ENCODE assay signal across 8 cellular contexts in the genomic region with DNA sequence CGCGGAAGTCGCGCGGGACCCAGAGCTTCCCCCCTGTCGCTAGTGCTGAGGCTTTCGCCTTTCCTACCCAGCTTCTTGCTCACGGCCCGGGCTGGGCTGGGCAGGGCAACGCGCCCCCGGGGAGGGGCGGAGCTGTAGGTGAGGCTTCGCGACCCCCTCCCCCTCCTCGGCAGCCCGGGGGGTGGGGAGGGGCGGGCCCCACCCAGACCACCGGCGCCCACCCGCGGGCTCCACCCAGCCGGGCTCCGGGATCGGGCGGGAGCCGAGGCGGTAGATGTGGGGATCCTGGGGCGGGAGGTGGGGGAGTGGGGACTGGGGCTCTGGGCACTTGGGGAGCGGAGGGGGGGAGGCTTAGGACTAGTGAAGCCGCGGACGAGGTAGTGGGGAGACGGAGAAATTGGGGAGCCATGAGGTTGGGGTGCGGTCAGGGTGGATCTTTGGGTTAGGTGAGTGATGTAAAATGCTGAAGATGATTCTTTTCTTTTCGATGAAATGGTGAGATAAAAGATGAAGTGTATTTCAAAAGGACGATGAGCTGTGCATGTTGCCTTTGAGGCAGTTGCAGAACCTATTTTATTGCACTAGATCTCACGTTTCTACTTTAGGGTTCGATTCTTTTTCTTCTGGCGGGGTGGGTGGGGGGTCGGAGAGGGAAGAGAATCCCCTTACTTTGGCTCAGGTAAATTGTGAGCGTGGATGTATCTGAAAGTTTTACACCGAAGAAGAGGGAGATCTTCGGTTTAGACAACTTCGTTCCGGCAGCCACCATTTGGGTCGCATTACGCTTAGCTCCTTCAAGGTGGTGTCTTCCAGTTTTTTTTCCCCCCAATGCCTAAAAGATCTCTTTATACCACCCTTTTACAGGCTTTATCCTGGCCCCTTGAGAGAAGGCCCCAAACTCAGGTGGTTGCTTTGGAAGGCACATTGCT. TPM values are rescaled to one million over a fixed set of nuclear protein-coding genes. Genes with fewer than 3 reads are reported as not detected.
A peak's percentile ranks its signal among the peaks of the same experiment; 100 is the strongest.
DNase-seq lines count a peak whose midpoint lies in the region; ATAC-seq and TF ChIP-seq lines count a peak whose summit lies in the region.

No MANE protein-coding gene starts in this region.

- peak overlapping the region; percentile 91 for H3K27ac Mint-ChIP-seq in stimulated activated naive CD8-positive, alpha-beta T cell treated with anti-CD3 and anti-CD28 coated beads, Interleukin-15, Interleukin-2, amounts not matched to agents 100 ng/mL and 50 ng/mL, for 24 hours

- H3K4me1 Mint-ChIP-seq in stimulated activated naive CD8-positive, alpha-beta T cell treated with anti-CD3 and anti-CD28 coated beads, Interleukin-15, Interleukin-2, amounts not matched to agents 100 ng/mL and 50 ng/mL, for 24 hours (ENCODE audit: low read depth) = peaks cover 41% of the 10 kb centered on the region

- peaks cover 10 to 62% of the 10 kb centered on the region in 2 donors for H3K4me1 ChIP-seq in left lung

- no peaks in the 10 kb centered on the region for H3K27me3 Mint-ChIP-seq in stimulated activated naive CD8-positive, alpha-beta T cell treated with anti-CD3 and anti-CD28 coated beads, Interleukin-15, Interleukin-2, amounts not matched to agents 100 ng/mL and 50 ng/mL, for 24 hours

- H3K4me3 Mint-ChIP-seq in stimulated activated naive CD8-positive, alpha-beta T cell treated with anti-CD3 and anti-CD28 coated beads, Interleukin-15, Interleukin-2, amounts not matched to agents 100 ng/mL and 50 ng/mL, for 24 hours = peak overlapping the region; percentile 92

- H3K9me3 Mint-ChIP-seq in stimulated activated naive CD8-positive, alpha-beta T cell treated with anti-CD3 and anti-CD28 coated beads, Interleukin-15, Interleukin-2, amounts not matched to agents 100 ng/mL and 50 ng/mL, for 24 hours = no peaks in the 10 kb centered on the region

- no peaks in the 10 kb centered on the region for H3K27me3 ChIP-seq in left lung

- intact Hi-C loops in left lung (cut with DNase I) = no loop called here

- peak; percentile 47 for DNase-seq in SKM-1 treated with dmso at 0.1 percent for 144 hours (lab: John Stamatoyannopoulos, UW; ENCODE audit: unreplicated experiment)
- no peak for DNase-seq in SKM-1 (lab: John Stamatoyannopoulos, UW; ENCODE audit: unreplicated experiment)
- DNase-seq in OCI-M1 (lab: John Stamatoyannopoulos, UW) = peak; percentile 29
- peak; percentile 28 for DNase-seq in choroid plexus epithelial cell (ENCODE audit: low read depth)
- no peak for DNase-seq in left lung
- no peak for DNase-seq in MV-4-11 (lab: John Stamatoyannopoulos, UW)

- peak; percentile 32 for ATAC-seq in HG03097 (IDR thresholded peaks at IDR 0.05; ENCODE audit: low FRiP score, unreplicated experiment)
- peak; percentile 39 for ATAC-seq in left lung

- H3K36me3 ChIP-seq in left lung = no peaks in the 10 kb centered on the region

- no peak for TF ChIP-seq CTCF in choroid plexus epithelial cell (conservative IDR thresholded peaks at IDR 0.05; ENCODE audit: low read depth, low read length)
- no peak for TF ChIP-seq CTCF in left lung (IDR thresholded peaks at IDR 0.05)

- peak overlapping the region; percentile 85 for H3K4me3 ChIP-seq in choroid plexus epithelial cell (ENCODE audit: low read depth, low read length)
- peak overlapping the region; percentile 80 to 85 for H3K4me3 ChIP-seq in left lung

- H3K36me3 Mint-ChIP-seq in stimulated activated naive CD8-positive, alpha-beta T cell treated with anti-CD3 and anti-CD28 coated beads, Interleukin-15, Interleukin-2, amounts not matched to agents 100 ng/mL and 50 ng/mL, for 24 hours (ENCODE audit: low read depth) = peaks cover 7% of the 10 kb centered on the region

- H3K27ac ChIP-seq in left lung = peak overlapping the region; percentile 96 to 98

- no peaks in the 10 kb centered on the region for H3K9me3 ChIP-seq in left lung

RNA-seq across cellular contexts. Expression of a gene that starts 0.6 kb away (rescaled TPM):
- total RNA-seq in left lung = 10 to 100 TPM; 63.0 to 64.9 TPM

RNA-seq across cellular contexts. Expression of a gene that starts 42.1 kb away (rescaled TPM):
- 10 to 100 TPM; 11.1 to 16.3 TPM for total RNA-seq in left lung

Comparison
In these comparisons a context has a peak if more than half of its experiments do, and no peak if none do; other contexts are left out.
1. DNase-seq: peak in SKM-1 treated with dmso at 0.1 percent for 144 hours (single experiment), OCI-M1 (single experiment) and choroid plexus epithelial cell (single experiment); none in SKM-1 (single experiment), left lung (0 of 2) and MV-4-11 (single experiment).